In the genomic region with DNA sequence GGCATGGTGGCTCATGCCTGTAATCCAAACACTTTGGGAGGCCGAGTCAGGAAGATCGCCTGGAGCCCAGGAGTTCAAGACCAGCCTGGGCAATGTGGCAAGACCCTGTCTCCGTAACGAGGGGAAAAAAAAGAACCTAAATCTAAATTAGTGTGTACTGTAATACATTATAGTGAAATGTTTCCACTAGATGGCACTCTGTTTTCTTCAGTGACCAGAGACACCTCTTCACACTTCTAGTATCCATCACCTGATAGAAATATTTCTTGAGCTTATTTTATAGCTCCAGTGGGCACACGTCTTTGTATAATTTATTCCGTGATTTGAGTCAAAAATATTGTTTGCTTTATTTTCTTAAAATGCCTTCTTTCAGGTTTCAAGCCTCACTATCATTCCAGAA, we compare ENCODE assay signal across 8 cellular contexts.
DNase-seq lines count a peak whose midpoint lies in the region; ATAC-seq and TF ChIP-seq lines count a peak whose summit lies in the region.

No MANE protein-coding gene starts in this region.

- no peak overlapping the region for H3K9ac ChIP-seq in KMS-11

- no peaks in the 10 kb centered on the region for H3K27me3 ChIP-seq in KMS-11 (ENCODE audit: insufficient read depth, low read depth)

- H3K4me1 ChIP-seq in KMS-11 (ENCODE audit: low read depth, poor library complexity, severe bottlenecking): peaks cover 47% of the 10 kb centered on the region

- TF ChIP-seq CTCF in KMS-11 (conservative IDR thresholded peaks at IDR 0.05; ENCODE audit: low read depth, low read length): peak; percentile 35; the same call in 1 of the 2 replicates
- peak; percentile 64 for TF ChIP-seq CTCF in VCaP (conservative IDR thresholded peaks at IDR 0.05)

- peaks cover 44% of the 10 kb centered on the region; the same call in 1 of the 2 replicates for H3K79me2 ChIP-seq in KMS-11 (ENCODE audit: insufficient read depth, low read depth)

- peak; percentile 63 for ATAC-seq in activated CD8-positive, alpha-beta memory T cell treated with anti-CD3 and anti-CD28 coated beads, Interleukin-2, amount 10 ng/mL, durations not matched to agents 7 days and 5 days

- H2AFZ ChIP-seq in KMS-11 (ENCODE audit: low read depth): no peak overlapping the region

- H3K4me3 Mint-ChIP-seq in activated CD8-positive, alpha-beta memory T cell treated with anti-CD3 and anti-CD28 coated beads, Interleukin-2, amount 10 ng/mL, durations not matched to agents 7 days and 5 days: no peak overlapping the region

- no peaks in the 10 kb centered on the region for H3K9me3 Mint-ChIP-seq in activated CD8-positive, alpha-beta memory T cell treated with anti-CD3 and anti-CD28 coated beads, Interleukin-2, amount 10 ng/mL, durations not matched to agents 7 days and 5 days (ENCODE audit: low read depth)

- no peaks in the 10 kb centered on the region for H3K27me3 Mint-ChIP-seq in activated CD8-positive, alpha-beta memory T cell treated with anti-CD3 and anti-CD28 coated beads, Interleukin-2, amount 10 ng/mL, durations not matched to agents 7 days and 5 days

- H3K36me3 ChIP-seq in KMS-11 (ENCODE audit: insufficient read depth): no peaks in the 10 kb centered on the region

- no peaks in the 10 kb centered on the region for H4K20me1 ChIP-seq in KMS-11 (ENCODE audit: insufficient read depth)

- no peak overlapping the region for H3K27ac ChIP-seq in KMS-11
- H3K27ac ChIP-seq in VCaP: no peak overlapping the region

- peak overlapping the region; percentile 75 for H3K27ac Mint-ChIP-seq in activated CD8-positive, alpha-beta memory T cell treated with anti-CD3 and anti-CD28 coated beads, Interleukin-2, amount 10 ng/mL, durations not matched to agents 7 days and 5 days

- peaks cover 9% of the 10 kb centered on the region for H3K36me3 Mint-ChIP-seq in activated CD8-positive, alpha-beta memory T cell treated with anti-CD3 and anti-CD28 coated beads, Interleukin-2, amount 10 ng/mL, durations not matched to agents 7 days and 5 days

- H3K4me1 Mint-ChIP-seq in activated CD8-positive, alpha-beta memory T cell treated with anti-CD3 and anti-CD28 coated beads, Interleukin-2, amount 10 ng/mL, durations not matched to agents 7 days and 5 days: peaks cover 69% of the 10 kb centered on the region

- CTCF ChIA-PET in activated CD8-positive, alpha-beta memory T cell treated with anti-CD3 and anti-CD28 coated beads, Interleukin-2, amount 10 ng/mL, durations not matched to agents 7 days and 5 days (lab: Charles Lee): interaction anchor here (0.6 to 4.0 kb wide), 10 partner anchors 8 to 50 kb away, joined by 3 to 24 read pairs (median 4); no protein-coding TSS in a partner anchor

- no peak overlapping the region for H3K4me3 ChIP-seq in KMS-11 (IDR thresholded peaks at IDR 0.05; ENCODE audit: insufficient read depth, low read depth, low read length)

- no peak for DNase-seq in activated CD8-positive, alpha-beta memory T cell treated with anti-CD3 and anti-CD28 coated beads, Interleukin-2, amount 10 ng/mL, durations not matched to agents 7 days and 5 days
- DNase-seq in activated CD8-positive, alpha-beta memory T cell treated with anti-CD3 and anti-CD28 coated beads, Interleukin-2, amount 50 U/mL, for 48 hours: no peak
- peak; percentile 52 for DNase-seq in kidney tubule cell (ENCODE audit: low spot score)
- DNase-seq in NCI-H2107 treated with DMSO at 0.1 percent for 48 hours (lab: John Stamatoyannopoulos, UW; ENCODE audit: unreplicated experiment): no peak
- DNase-seq in KG1 (lab: John Stamatoyannopoulos, UW): no peak
- no peak for DNase-seq in activated CD4-positive, alpha-beta T cell treated with anti-CD3 and anti-CD28 coated beads for 4 hours

- H3K4me2 ChIP-seq in KMS-11: no peak overlapping the region
